In the genomic region with DNA sequence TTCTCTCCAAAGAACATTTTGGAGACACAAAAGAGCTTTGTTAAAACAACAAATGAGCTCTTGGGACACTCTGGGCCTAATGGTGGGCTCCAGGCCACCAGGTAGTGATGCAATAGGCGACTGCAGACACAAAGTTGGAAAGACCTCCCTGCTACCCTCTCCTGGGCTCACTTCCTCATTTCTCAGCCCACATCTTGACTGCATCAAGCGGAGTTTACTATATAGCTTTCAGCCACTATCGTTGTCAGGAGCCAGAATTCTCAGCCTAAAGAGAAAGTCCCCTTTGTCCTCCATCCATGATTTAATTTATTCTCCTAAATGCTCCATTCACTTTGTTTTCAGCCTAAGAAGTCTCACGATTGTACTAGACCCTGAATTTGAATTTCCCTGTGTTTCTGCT, we compare ENCODE assay signal across 1 cellular context.
TF ChIP-seq lines count a peak whose summit lies in the region.

No MANE protein-coding gene starts in this region.

TF ChIP-seq in GM12878, 131 proteins besides CTCF, POLR2A, EP300 and RAD21 (continued from another document):
- TF ChIP-seq, protein P1, sequence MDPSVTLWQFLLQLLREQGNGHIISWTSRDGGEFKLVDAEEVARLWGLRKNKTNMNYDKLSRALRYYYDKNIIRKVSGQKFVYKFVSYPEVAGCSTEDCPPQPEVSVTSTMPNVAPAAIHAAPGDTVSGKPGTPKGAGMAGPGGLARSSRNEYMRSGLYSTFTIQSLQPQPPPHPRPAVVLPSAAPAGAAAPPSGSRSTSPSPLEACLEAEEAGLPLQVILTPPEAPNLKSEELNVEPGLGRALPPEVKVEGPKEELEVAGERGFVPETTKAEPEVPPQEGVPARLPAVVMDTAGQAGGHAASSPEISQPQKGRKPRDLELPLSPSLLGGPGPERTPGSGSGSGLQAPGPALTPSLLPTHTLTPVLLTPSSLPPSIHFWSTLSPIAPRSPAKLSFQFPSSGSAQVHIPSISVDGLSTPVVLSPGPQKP (IDR thresholded peaks at IDR 0.05; ENCODE audit: low read depth, low read length): no peak
- TF ChIP-seq SPI1 (IDR thresholded peaks at IDR 0.05; ENCODE audit: borderline replicate concordance, insufficient read depth, low read depth, low read length): peak; percentile 95
- TF ChIP-seq IKZF1 (conservative IDR thresholded peaks at IDR 0.05): 0 out of 2 replicates have a peak, but pooled peaks have one; percentile 16
- TF ChIP-seq ZNF622 (IDR thresholded peaks at IDR 0.05): no peak
